1 cellular context compared by ENCODE assay signal in the genomic region with DNA sequence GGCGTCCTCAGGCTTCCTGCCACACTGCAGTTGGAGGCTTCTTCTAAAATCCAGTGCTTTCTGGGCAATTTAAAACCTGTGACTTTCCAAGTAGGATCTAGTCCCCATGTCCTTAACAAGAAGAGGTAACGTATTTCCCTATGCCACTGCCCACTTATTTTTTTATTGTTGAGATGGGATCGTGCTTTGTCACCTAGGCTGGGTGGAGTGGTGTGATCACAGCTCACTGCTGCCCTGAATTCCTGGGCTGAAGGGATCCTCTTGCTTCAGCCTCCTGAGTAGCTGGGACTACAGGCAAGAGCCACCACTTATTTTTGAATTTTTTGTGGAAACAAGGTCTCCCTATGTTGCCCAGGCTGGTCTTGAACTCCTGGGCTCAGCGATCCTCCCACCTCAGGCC.
TF ChIP-seq lines count a peak whose summit lies in the region.

No MANE protein-coding gene starts in this region.

TF ChIP-seq in liver, 16 proteins besides CTCF, POLR2A, EP300 and RAD21 (continued from another document):
- TF ChIP-seq, protein P1, sequence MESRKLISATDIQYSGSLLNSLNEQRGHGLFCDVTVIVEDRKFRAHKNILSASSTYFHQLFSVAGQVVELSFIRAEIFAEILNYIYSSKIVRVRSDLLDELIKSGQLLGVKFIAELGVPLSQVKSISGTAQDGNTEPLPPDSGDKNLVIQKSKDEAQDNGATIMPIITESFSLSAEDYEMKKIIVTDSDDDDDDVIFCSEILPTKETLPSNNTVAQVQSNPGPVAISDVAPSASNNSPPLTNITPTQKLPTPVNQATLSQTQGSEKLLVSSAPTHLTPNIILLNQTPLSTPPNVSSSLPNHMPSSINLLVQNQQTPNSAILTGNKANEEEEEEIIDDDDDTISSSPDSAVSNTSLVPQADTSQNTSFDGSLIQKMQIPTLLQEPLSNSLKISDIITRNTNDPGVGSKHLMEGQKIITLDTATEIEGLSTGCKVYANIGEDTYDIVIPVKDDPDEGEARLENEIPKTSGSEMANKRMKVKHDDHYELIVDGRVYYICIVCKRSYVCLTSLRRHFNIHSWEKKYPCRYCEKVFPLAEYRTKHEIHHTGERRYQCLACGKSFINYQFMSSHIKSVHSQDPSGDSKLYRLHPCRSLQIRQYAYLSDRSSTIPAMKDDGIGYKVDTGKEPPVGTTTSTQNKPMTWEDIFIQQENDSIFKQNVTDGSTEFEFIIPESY (IDR thresholded peaks at IDR 0.05), result no peak
